In the genomic region with DNA sequence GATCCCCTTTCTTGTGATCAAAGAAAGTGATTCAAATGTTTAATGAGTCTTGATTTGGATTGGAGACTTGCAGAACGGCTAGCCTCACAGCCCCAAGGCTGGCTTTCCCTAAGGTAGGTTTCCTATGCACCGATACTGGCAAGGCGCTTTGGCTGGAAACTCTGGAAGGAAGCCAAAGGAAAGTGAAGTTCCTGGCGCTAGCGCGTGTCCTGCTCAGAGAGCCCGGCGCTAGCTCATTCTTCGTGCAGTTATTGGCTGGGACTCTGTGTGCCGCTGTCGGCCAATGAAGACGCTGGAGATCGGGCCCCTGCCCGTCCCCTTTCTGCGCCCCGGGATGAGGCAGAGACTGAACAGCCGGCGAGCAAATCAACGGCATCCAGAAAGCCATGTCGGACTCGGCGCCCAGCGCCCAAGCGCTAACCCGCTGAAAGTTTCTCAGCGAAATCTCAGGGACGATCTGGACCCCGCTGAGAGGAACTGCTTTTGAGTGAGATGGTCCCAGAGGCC, we compare ENCODE assay signal across 8 cellular contexts. TPM values are rescaled to one million over a fixed set of nuclear protein-coding genes. Genes with fewer than 3 reads are reported as not detected.
DNase-seq lines count a peak whose midpoint lies in the region; ATAC-seq and TF ChIP-seq lines count a peak whose summit lies in the region.

Gene PCDHGC3, plus strand, starts transcription at position 342 of the 507 bp plus-strand sequence. Its CDS starts 151 bp downstream, at position 493.

- H3K27ac ChIP-seq in foreskin keratinocyte (peak within 1 kb of the TSS; percentile 32), thymus (ENCODE audit: low read depth) (peak within 1 kb of the TSS; percentile 68)

- H3K4me3 ChIP-seq in thymus (ENCODE audit: low read length) = peak within 1 kb of the TSS; percentile 43

- H3K4me1 Mint-ChIP-seq in activated T-helper 2 cell treated with anti-CD3 and anti-CD28 coated beads, Interferon-gamma antibody, Interleukin-2, Interleukin-4, amounts not matched to agents 10 μg/mL and 5 μg/mL and 100 μg/mL, durations not matched to agents 14 hours and 24 hours and 36 hours (ENCODE audit: low read depth) = peaks cover 12% of the 10 kb centered on the region
- peaks cover 19 to 22% of the 10 kb centered on the region in 2 donors for H3K4me1 Mint-ChIP-seq in natural killer cell

- ATAC-seq in GM19455 (IDR thresholded peaks at IDR 0.05; ENCODE audit: unreplicated experiment) (peak; percentile 96), HG03521 (IDR thresholded peaks at IDR 0.05; ENCODE audit: unreplicated experiment) (peak; percentile 96), foreskin keratinocyte (peak; percentile 91), natural killer cell (peak in 2 of 3 donors; percentile 54 to 85)

- no peak within 1 kb of the TSS for H3K27ac Mint-ChIP-seq in activated T-helper 2 cell treated with anti-CD3 and anti-CD28 coated beads, Interferon-gamma antibody, Interleukin-2, Interleukin-4, amounts not matched to agents 10 μg/mL and 5 μg/mL and 100 μg/mL, durations not matched to agents 14 hours and 24 hours and 36 hours
- H3K27ac Mint-ChIP-seq in natural killer cell = no peak within 1 kb of the TSS

- no peaks in the 10 kb centered on the region for H3K9me3 ChIP-seq in thymus (ENCODE audit: control insufficient read depth)

- peak within 1 kb of the TSS; percentile 85 for H3K4me3 Mint-ChIP-seq in activated T-helper 2 cell treated with anti-CD3 and anti-CD28 coated beads, Interferon-gamma antibody, Interleukin-2, Interleukin-4, amounts not matched to agents 10 μg/mL and 5 μg/mL and 100 μg/mL, durations not matched to agents 14 hours and 24 hours and 36 hours (ENCODE audit: low read depth)
- H3K4me3 Mint-ChIP-seq in natural killer cell = peak within 1 kb of the TSS; percentile 89

- H3K27me3 Mint-ChIP-seq in activated T-helper 2 cell treated with anti-CD3 and anti-CD28 coated beads, Interferon-gamma antibody, Interleukin-2, Interleukin-4, amounts not matched to agents 10 μg/mL and 5 μg/mL and 100 μg/mL, durations not matched to agents 14 hours and 24 hours and 36 hours (ENCODE audit: low read depth) = peaks cover 71% of the 10 kb centered on the region
- peaks cover 48 to 57% of the 10 kb centered on the region in 2 donors for H3K27me3 Mint-ChIP-seq in natural killer cell (ENCODE audit: low read depth in 2 of 2)

- peak; percentile 71 for DNase-seq in D341Med (ENCODE audit: low spot score)
- peak; percentile 86 for DNase-seq in NCI-H82 (lab: John Stamatoyannopoulos, UW)
- DNase-seq in activated T-helper 2 cell treated with anti-CD3 and anti-CD28 coated beads, Interferon-gamma antibody, Interleukin-2, Interleukin-4, amounts not matched to agents 10 μg/mL and 5 μg/mL and 100 μg/mL, durations not matched to agents 14 hours and 24 hours and 36 hours (ENCODE audit: low spot score) = no peak
- DNase-seq in foreskin keratinocyte = peak; percentile 77 to 87
- no peak for DNase-seq in natural killer cell

- peaks cover 2% of the 10 kb centered on the region for H3K36me3 Mint-ChIP-seq in activated T-helper 2 cell treated with anti-CD3 and anti-CD28 coated beads, Interferon-gamma antibody, Interleukin-2, Interleukin-4, amounts not matched to agents 10 μg/mL and 5 μg/mL and 100 μg/mL, durations not matched to agents 14 hours and 24 hours and 36 hours (ENCODE audit: low read depth)
- H3K36me3 Mint-ChIP-seq in natural killer cell = no peaks in the 10 kb centered on the region

- 2% methylated on average over 28 of the region's 28 CpGs for WGBS in thymus

- H3K4me1 ChIP-seq in foreskin keratinocyte = peaks cover 10% of the 10 kb centered on the region
- H3K4me1 ChIP-seq in thymus (ENCODE audit: control insufficient read depth, insufficient read depth, low read length) = peaks cover 2% of the 10 kb centered on the region

- H3K27me3 ChIP-seq in foreskin keratinocyte (peaks cover 6% of the 10 kb centered on the region), thymus (ENCODE audit: control insufficient read depth, insufficient read depth) (peaks cover 28% of the 10 kb centered on the region)

- no peaks in the 10 kb centered on the region for H3K36me3 ChIP-seq in thymus (ENCODE audit: control insufficient read depth, insufficient read depth)

- intact Hi-C loops in activated T-helper 2 cell treated with anti-CD3 and anti-CD28 coated beads, Interferon-gamma antibody, Interleukin-2, Interleukin-4, amounts not matched to agents 10 μg/mL and 5 μg/mL and 100 μg/mL, durations not matched to agents 14 hours and 24 hours and 36 hours (cut with micrococcal nuclease) = loop anchor here (5.0 kb wide), 2 partner anchors 37 to 53 kb away; partner anchors contain the start of gene PCDHGA11
- intact Hi-C loops in natural killer cell (cut with micrococcal nuclease) = no loop called here

- H3K9me3 Mint-ChIP-seq in activated T-helper 2 cell treated with anti-CD3 and anti-CD28 coated beads, Interferon-gamma antibody, Interleukin-2, Interleukin-4, amounts not matched to agents 10 μg/mL and 5 μg/mL and 100 μg/mL, durations not matched to agents 14 hours and 24 hours and 36 hours = no peaks in the 10 kb centered on the region
- no peaks in the 10 kb centered on the region for H3K9me3 Mint-ChIP-seq in natural killer cell

- peak; percentile 77 for TF ChIP-seq CTCF in foreskin keratinocyte (conservative IDR thresholded peaks at IDR 0.05)
- TF ChIP-seq CTCF in natural killer cell (IDR thresholded peaks at IDR 0.05) = no peak

RNA-seq across cellular contexts. Expression of gene PCDHGC3, which starts in this region (rescaled TPM):
- total RNA-seq in activated T-helper 2 cell treated with anti-CD3 and anti-CD28 coated beads, Interferon-gamma antibody, Interleukin-2, Interleukin-4, amounts not matched to agents 10 μg/mL and 5 μg/mL and 100 μg/mL, durations not matched to agents 14 hours and 24 hours and 36 hours = 0.21 and 0.23 TPM in 2 replicates
- 25.0 and 36.1 TPM in 2 replicates for total RNA-seq in foreskin keratinocyte
- 22.7 and 34.5 TPM in 2 replicates for polyA plus RNA-seq in foreskin keratinocyte
- total RNA-seq in natural killer cell = 1 to 10 TPM in 1 of 3 donors, under 1 TPM in 2; 0.68 to 1.5 (median 0.75) TPM
- 28.7 TPM for polyA plus RNA-seq in thymus

Comparison
In these comparisons a context has a peak if more than half of its experiments do, and no peak if none do; other contexts are left out.
1. RNA of gene PCDHGC3 (total RNA-seq): 25.0 to 36.1 TPM in foreskin keratinocyte; 0.68 to 1.5 TPM in natural killer cell and 0.21 to 0.23 TPM in activated T-helper 2 cell treated with anti-CD3 and anti-CD28 coated beads, Interferon-gamma antibody, Interleukin-2, Interleukin-4, amounts not matched to agents 10 μg/mL and 5 μg/mL and 100 μg/mL, durations not matched to agents 14 hours and 24 hours and 36 hours; every median in the first group is over 10 times any median in the second.
2. DNase-seq: peak in D341Med (single experiment), NCI-H82 (single experiment) and foreskin keratinocyte (2 of 2); none in activated T-helper 2 cell treated with anti-CD3 and anti-CD28 coated beads, Interferon-gamma antibody, Interleukin-2, Interleukin-4, amounts not matched to agents 10 μg/mL and 5 μg/mL and 100 μg/mL, durations not matched to agents 14 hours and 24 hours and 36 hours (single experiment) and natural killer cell (single experiment).
3. Peak in every context shown above with its lines, with median percentiles within 50 percentile points of each other: ATAC-seq.